Comparison of ENCODE assay signal across 11 cellular contexts in the genomic region with DNA sequence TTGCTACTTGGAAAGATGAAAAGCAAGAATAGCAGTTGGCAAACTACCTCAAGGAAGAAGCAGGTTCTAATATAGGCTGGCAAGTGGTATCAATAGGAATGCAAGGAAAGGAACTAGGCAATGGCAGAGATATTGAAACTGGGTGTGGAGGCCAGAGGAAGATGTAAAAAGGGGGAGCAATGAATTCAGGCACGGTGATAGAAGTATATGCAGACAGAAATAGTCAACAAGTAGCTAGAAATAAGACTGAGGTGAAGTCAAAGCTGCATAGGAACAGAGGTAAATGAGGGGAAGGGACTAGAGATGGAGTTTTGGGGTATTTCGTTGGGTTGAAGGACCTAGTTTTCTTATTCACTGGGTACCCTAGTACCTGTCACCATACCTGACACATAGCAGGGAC. TPM values are rescaled to one million over a fixed set of nuclear protein-coding genes. Genes with fewer than 3 reads are reported as not detected.
DNase-seq lines count a peak whose midpoint lies in the region; ATAC-seq and TF ChIP-seq lines count a peak whose summit lies in the region.
"Had no signal": no experiment of that assay in that cellular context is flagged by ENCODE, and none has a peak within 500 bp of the region (broad histone marks: within the 10 kb centered on the region; RNA-seq: fewer than 3 reads in every experiment).

No MANE protein-coding gene starts in this region.

- TF ChIP-seq CTCF in activated B cell treated with CpG ODN at 0.5 μM for 24 hours (IDR thresholded peaks at IDR 0.05) (no peak), endodermal cell (conservative IDR thresholded peaks at IDR 0.05) (no peak)

- peak overlapping the region; percentile 68 to 75 for H3K4me3 Mint-ChIP-seq in activated T-cell treated with anti-CD3 and anti-CD28 coated beads, Interleukin-2, amount 50 U/mL, for 72 hours
- peak overlapping the region; percentile 26 for H3K4me3 Mint-ChIP-seq in activated B cell treated with CpG ODN at 0.5 μM for 24 hours
- peak overlapping the region in 4 of 5 donors; percentile 2 to 66 (median 24) for H3K4me3 Mint-ChIP-seq in immature natural killer cell
- no peak overlapping the region for H3K4me3 Mint-ChIP-seq in endodermal cell

- CTCF ChIA-PET in activated B cell treated with CpG ODN at 0.5 μM for 24 hours (lab: Charles Lee): interaction anchor here (1.5 kb wide), 1 partner anchor 44 kb away, joined by 4 read pairs; no protein-coding TSS in a partner anchor

- ATAC-seq in activated T-cell treated with anti-CD3 and anti-CD28 coated beads, Interleukin-2, amount 50 U/mL, for 72 hours (replicated peaks in 1 of 2): no peak
- ATAC-seq in activated B cell treated with CpG ODN at 0.5 μM for 24 hours (ENCODE audit: low read depth): no peak
- ATAC-seq in GM21447 (IDR thresholded peaks at IDR 0.05; ENCODE audit: unreplicated experiment): no peak
- ATAC-seq: left lobe of liver had no signal

- H3K4me1 ChIP-seq in thymus (ENCODE audit: control insufficient read depth, insufficient read depth, low read length) (peaks cover 32% of the 10 kb centered on the region), endodermal cell (ENCODE audit: control insufficient read depth, insufficient read depth, low read length) (no peaks in the 10 kb centered on the region)
- H3K4me1 ChIP-seq: parathyroid adenoma had no signal

- intact Hi-C loops in activated B cell treated with CpG ODN at 0.5 μM for 24 hours (cut with micrococcal nuclease): no loop called here

- peaks cover 17 to 26% of the 10 kb centered on the region in 2 donors for H3K36me3 Mint-ChIP-seq in activated T-cell treated with anti-CD3 and anti-CD28 coated beads, Interleukin-2, amount 50 U/mL, for 72 hours (ENCODE audit: insufficient read depth in 2 of 2)
- H3K36me3 Mint-ChIP-seq in activated B cell treated with CpG ODN at 0.5 μM for 24 hours (ENCODE audit: low read depth) (peaks cover 50% of the 10 kb centered on the region), immature natural killer cell (peaks cover 12 to 20% (median 17%) of the 10 kb centered on the region in 3 donors), endodermal cell (ENCODE audit: low read depth) (peaks cover 18% of the 10 kb centered on the region)

- H3K27ac Mint-ChIP-seq in activated T-cell treated with anti-CD3 and anti-CD28 coated beads, Interleukin-2, amount 50 U/mL, for 72 hours: peak overlapping the region; percentile 64
- H3K27ac Mint-ChIP-seq in activated B cell treated with CpG ODN at 0.5 μM for 24 hours (peak overlapping the region; percentile 100), immature natural killer cell (peak overlapping the region; percentile 69 to 100 (median 85)), endodermal cell (no peak overlapping the region)

- POLR2A ChIA-PET in activated B cell treated with CpG ODN at 0.5 μM for 24 hours (lab: Charles Lee): interaction anchor here (10.9 to 30.7 kb wide), 4 partner anchors 16 to 177 kb away, joined by 192 to 976 read pairs (median 528); a partner anchor contains a TSS

- H3K27me3 ChIP-seq in thymus (ENCODE audit: control insufficient read depth, insufficient read depth) (no peaks in the 10 kb centered on the region), endodermal cell (ENCODE audit: control insufficient read depth, insufficient read depth, low read length, poor library complexity, severe bottlenecking) (no peaks in the 10 kb centered on the region)

- peaks cover 0 to 2% of the 10 kb centered on the region in 2 donors for H3K9me3 Mint-ChIP-seq in activated T-cell treated with anti-CD3 and anti-CD28 coated beads, Interleukin-2, amount 50 U/mL, for 72 hours
- H3K9me3 Mint-ChIP-seq in activated B cell treated with CpG ODN at 0.5 μM for 24 hours (no peaks in the 10 kb centered on the region), immature natural killer cell (peaks cover 0 to 3% (median 0%) of the 10 kb centered on the region in 6 donors), endodermal cell (no peaks in the 10 kb centered on the region)

- H3K27ac ChIP-seq in thymus (ENCODE audit: low read depth): peak overlapping the region; percentile 55
- H3K27ac ChIP-seq in endodermal cell (ENCODE audit: low read depth, low read length): no peak overlapping the region
- H3K27ac ChIP-seq: parathyroid adenoma had no signal

- H3K36me3 ChIP-seq in thymus (ENCODE audit: control insufficient read depth, insufficient read depth): peaks cover 7% of the 10 kb centered on the region
- peaks cover 11% of the 10 kb centered on the region for H3K36me3 ChIP-seq in endodermal cell (ENCODE audit: control insufficient read depth, insufficient read depth, low read length)

- H3K27me3 Mint-ChIP-seq in activated T-cell treated with anti-CD3 and anti-CD28 coated beads, Interleukin-2, amount 50 U/mL, for 72 hours (ENCODE audit: low read depth): no peaks in the 10 kb centered on the region
- no peaks in the 10 kb centered on the region for H3K27me3 Mint-ChIP-seq in activated B cell treated with CpG ODN at 0.5 μM for 24 hours
- H3K27me3 Mint-ChIP-seq in immature natural killer cell (ENCODE audit: low read depth in 3 of 3): peaks cover 24 to 33% (median 26%) of the 10 kb centered on the region in 3 donors
- no peaks in the 10 kb centered on the region for H3K27me3 Mint-ChIP-seq in endodermal cell (ENCODE audit: insufficient read depth)

- H3K4me3 ChIP-seq in thymus (ENCODE audit: low read length): no peak overlapping the region
- H3K4me3 ChIP-seq in endodermal cell (ENCODE audit: low read length): no peak overlapping the region

- H3K4me1 Mint-ChIP-seq in activated T-cell treated with anti-CD3 and anti-CD28 coated beads, Interleukin-2, amount 50 U/mL, for 72 hours (ENCODE audit: low read depth): peaks cover 61% of the 10 kb centered on the region
- peaks cover 70% of the 10 kb centered on the region for H3K4me1 Mint-ChIP-seq in activated B cell treated with CpG ODN at 0.5 μM for 24 hours
- H3K4me1 Mint-ChIP-seq in immature natural killer cell: peaks cover 67 to 70% of the 10 kb centered on the region in 2 donors
- H3K4me1 Mint-ChIP-seq in endodermal cell: peaks cover 13% of the 10 kb centered on the region

- 92% methylated on average over 2 of the region's 2 CpGs for WGBS in thymus
- WGBS in endodermal cell (ENCODE audit: insufficient coverage in 1 of 2, insufficient read length in 1 of 2), 2 experiments: 89 to 93% methylated on average over 2 of the region's 2 CpGs

- no peak for DNase-seq in activated T-cell treated with anti-CD3 and anti-CD28 coated beads, Interleukin-2, amount 50 U/mL, for 72 hours
- DNase-seq in activated T-cell treated with anti-CD3 and anti-CD28 coated beads, Interleukin-2, amount 50 U/mL, for 1 hour: no peak
- no peak for DNase-seq in activated B cell treated with CpG ODN at 0.5 μM for 24 hours
- no peak for DNase-seq in immature natural killer cell
- DNase-seq in SKM-1 treated with dmso at 0.1 percent for 144 hours (lab: John Stamatoyannopoulos, UW; ENCODE audit: unreplicated experiment): no peak
- no peak for DNase-seq in endodermal cell
- DNase-seq: stimulated activated CD4-positive, alpha-beta T cell treated with anti-CD3 and anti-CD28 coated beads, Interleukin-2, amount 100 ng/mL, for 48 hours had no signal

- no peaks in the 10 kb centered on the region for H3K9me3 ChIP-seq in thymus (ENCODE audit: control insufficient read depth)
- H3K9me3 ChIP-seq in endodermal cell (ENCODE audit: control insufficient read depth, low read length): no peaks in the 10 kb centered on the region

- no peak overlapping the region for H3K9ac ChIP-seq in endodermal cell (ENCODE audit: extremely low read depth, low read length, poor library complexity, severe bottlenecking)
- H3K9ac ChIP-seq: parathyroid adenoma had no signal

RNA-seq across cellular contexts. Expression of a gene that starts 4.1 kb away (rescaled TPM):
- total RNA-seq in activated T-cell treated with anti-CD3 and anti-CD28 coated beads, Interleukin-2, amount 50 U/mL, for 72 hours: 100 to 1,000 TPM; 270 to 291 TPM
- total RNA-seq in activated B cell treated with CpG ODN at 0.5 μM for 24 hours (370 and 379 TPM in 2 replicates), endodermal cell (100 to 1,000 TPM; 344 to 357 TPM)
- polyA plus RNA-seq in immature natural killer cell (100 to 1,000 TPM; 184 to 233 (median 232) TPM), thymus (361 TPM)
- 354 TPM for polyA plus RNA-seq in endodermal cell (2013, experiment 1 of 2)
- polyA plus RNA-seq in endodermal cell (2013, experiment 2 of 2): 313 TPM
